ENCODE assay signal across 28 cellular contexts in the genomic region with DNA sequence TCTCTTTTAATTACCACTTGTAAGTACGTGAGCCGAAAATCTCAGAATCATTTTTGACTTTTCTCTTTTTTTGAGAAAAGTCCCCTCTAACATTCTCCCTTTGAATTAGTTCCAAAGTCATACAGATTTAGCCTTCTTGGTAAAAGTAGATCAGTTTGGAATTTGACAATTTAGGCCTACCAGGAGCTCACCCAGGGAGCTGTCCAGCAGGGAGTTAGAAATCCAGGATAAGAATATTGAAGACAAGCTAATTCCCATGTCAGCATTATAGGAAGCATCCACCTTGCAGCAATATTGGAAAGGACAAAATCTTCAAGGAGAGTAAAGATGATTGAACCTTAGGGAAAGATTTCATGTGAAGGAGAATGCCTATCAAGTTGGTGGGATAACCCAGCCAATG.
DNase-seq lines count a peak whose midpoint lies in the region; ATAC-seq lines count a peak whose summit lies in the region.
"Had no signal": no experiment of that assay in that cellular context is flagged by ENCODE, and none has a peak within 500 bp of the region (broad histone marks: within the 10 kb centered on the region; RNA-seq: fewer than 3 reads in every experiment).

No MANE protein-coding gene starts in this region.

- H2BK15ac ChIP-seq in mesenchymal stem cell (ENCODE audit: low read depth, poor library complexity, severe bottlenecking) = no peak overlapping the region

- H3K4me1 ChIP-seq in mesenchymal stem cell (ENCODE audit: control insufficient read depth, insufficient read depth, low read depth, low read length) = no peaks in the 10 kb centered on the region
- H3K4me1 ChIP-seq: foreskin keratinocyte, right atrium auricular region, uterus had no signal

- no peak overlapping the region for H3K18ac ChIP-seq in mesenchymal stem cell (ENCODE audit: low read depth in 1 of 2, low read length in 2 of 2)

- H3K36me3 ChIP-seq in mesenchymal stem cell (ENCODE audit: control insufficient read depth in 1 of 2, insufficient read depth in 2 of 2, low read depth in 1 of 2, low read length in 2 of 2) = no peaks in the 10 kb centered on the region
- H3K36me3 ChIP-seq: right atrium auricular region, thoracic aorta, uterus had no signal

- H2AK5ac ChIP-seq in mesenchymal stem cell (ENCODE audit: low read length, severe bottlenecking) = no peak overlapping the region

- H2BK120ac ChIP-seq in mesenchymal stem cell (ENCODE audit: low read depth, low read length) = no peak overlapping the region

- no peaks in the 10 kb centered on the region for H3K27me3 ChIP-seq in mesenchymal stem cell (ENCODE audit: control insufficient read depth in 1 of 2, insufficient read depth in 1 of 2, low read length in 2 of 2)
- H3K27me3 ChIP-seq: foreskin keratinocyte, right atrium auricular region, uterus had no signal

- H2BK12ac ChIP-seq in mesenchymal stem cell (ENCODE audit: low read length in 2 of 2) = no peak overlapping the region

- H3K4me3 ChIP-seq in mesenchymal stem cell (ENCODE audit: insufficient read depth in 1 of 2, low read depth in 1 of 2, low read length in 2 of 2) = no peak overlapping the region
- H3K4me3 ChIP-seq: right atrium auricular region, thoracic aorta, uterus had no signal

- H3K4me2 ChIP-seq in mesenchymal stem cell (ENCODE audit: low read length, poor library complexity, severe bottlenecking) = no peak overlapping the region

- DNase-seq in ELR (ENCODE audit: low read depth) = peak; percentile 1
- DNase-seq in RPMI7951 (ENCODE audit: low read depth) = peak; percentile 10
- DNase-seq in fibroblast of gingiva (ENCODE audit: low read depth) = peak; percentile 15
- DNase-seq in mesenchymal stem cell = peak; percentile 1
- DNase-seq in activated CD8-positive, alpha-beta memory T cell treated with anti-CD3 and anti-CD28 coated beads, Interleukin-2, amount 50 U/mL, for 48 hours = no peak
- DNase-seq in cortex of kidney (lab: John Stamatoyannopoulos, UW) = no peak
- DNase-seq: activated B cell treated with CpG ODN at 0.5 μM for 24 hours; activated CD4-positive, alpha-beta T cell treated with anti-CD3 and anti-CD28 coated beads, Interleukin-2, amount 50 U/mL, for 1 hour; activated gamma-delta T cell treated with Interleukin-2 at 50 U/mL for 16 hours; activated naive CD8-positive, alpha-beta T cell treated with anti-CD3 and anti-CD28 coated beads, Interleukin-2, amount 50 U/mL, for 24 hours; activated T-cell treated with anti-CD3 and anti-CD28 coated beads, Interleukin-2, amount 50 U/mL, for 48 hours; CD8-positive, alpha-beta memory T cell; DMS 273 treated with DMSO at 0.1 percent for 48 hours; effector CD8-positive, alpha-beta T cell; KG1; left colon; NCI-H1930; NCI-H2171 treated with DMSO at 0.1 percent for 48 hours; NCI-H510A; small intestine; stimulated activated naive CD4-positive, alpha-beta T cell treated with Interleukin-2 at 50 U/mL for 16 hours; uterus had no signal

- no peak overlapping the region for H2AFZ ChIP-seq in mesenchymal stem cell (ENCODE audit: low read depth, low read length)

- no peak overlapping the region for H3K14ac ChIP-seq in mesenchymal stem cell (ENCODE audit: low read length in 2 of 2)

- H4K8ac ChIP-seq in mesenchymal stem cell (ENCODE audit: low read length) = no peak overlapping the region

- no peak overlapping the region for H3K4ac ChIP-seq in mesenchymal stem cell (ENCODE audit: low read depth in 1 of 2, low read length in 2 of 2)

- ATAC-seq in GM19455 (IDR thresholded peaks at IDR 0.05; ENCODE audit: unreplicated experiment) = no peak
- ATAC-seq: activated naive CD8-positive, alpha-beta T cell treated with anti-CD3 and anti-CD28 coated beads, Interleukin-2, amount 50 U/mL, for 24 hours; foreskin keratinocyte; left colon had no signal

- H3K27ac ChIP-seq in mesenchymal stem cell (ENCODE audit: low read length, poor library complexity, severe bottlenecking) = no peak overlapping the region
- H3K27ac ChIP-seq: epithelial cell of prostate, foreskin keratinocyte, right atrium auricular region, RWPE1, thoracic aorta, uterus had no signal

- H2BK5ac ChIP-seq in mesenchymal stem cell (ENCODE audit: low read depth, low read length, poor library complexity, severe bottlenecking) = no peak overlapping the region

- no peak overlapping the region for H3K23ac ChIP-seq in mesenchymal stem cell (ENCODE audit: low read length in 2 of 2)

- no peak overlapping the region for H3K9ac ChIP-seq in mesenchymal stem cell (ENCODE audit: low read length)

- 88% methylated on average over 2 of the region's 2 CpGs for WGBS in mesenchymal stem cell

- no peaks in the 10 kb centered on the region for H3K79me1 ChIP-seq in mesenchymal stem cell (replicated peaks; ENCODE audit: low read length, poor library complexity, severe bottlenecking)

- peaks cover 4% of the 10 kb centered on the region for H3K9me3 ChIP-seq in mesenchymal stem cell (ENCODE audit: control insufficient read depth, low read length)
- H3K9me3 ChIP-seq: right atrium auricular region, thoracic aorta, uterus had no signal

- no peak overlapping the region for H4K91ac ChIP-seq in mesenchymal stem cell (ENCODE audit: low read length)

Comparison
In these comparisons a context has a peak if more than half of its experiments do, and no peak if none do; other contexts are left out.
1. DNase-seq: peak in ELR (single experiment), RPMI7951 (single experiment), fibroblast of gingiva (single experiment) and mesenchymal stem cell (single experiment); none in activated CD8-positive, alpha-beta memory T cell treated with anti-CD3 and anti-CD28 coated beads, Interleukin-2, amount 50 U/mL, for 48 hours (single experiment) and cortex of kidney (single experiment).